In the genomic region with DNA sequence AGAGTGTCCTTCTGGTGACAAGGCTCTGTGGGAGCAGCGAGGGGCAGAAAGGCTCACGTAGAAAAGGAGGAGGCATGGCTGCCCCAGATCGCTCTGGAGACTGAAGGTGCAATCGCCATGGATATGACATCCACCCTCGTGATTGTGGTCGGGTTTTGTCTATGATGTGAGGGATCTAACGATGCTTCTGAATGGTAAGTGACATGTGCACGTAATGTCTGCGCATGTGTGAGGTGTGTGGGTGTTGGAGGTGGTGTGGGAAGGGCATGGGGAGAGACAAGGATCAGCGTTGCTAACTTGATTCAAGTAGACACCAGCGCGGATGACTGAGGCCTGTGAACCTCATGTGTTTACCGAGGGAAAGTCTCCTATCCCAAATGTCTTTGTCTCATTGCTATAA, we compare ENCODE assay signal across 26 cellular contexts. TPM values are rescaled to one million over a fixed set of nuclear protein-coding genes. Genes with fewer than 3 reads are reported as not detected.
"Had no signal": no experiment of that assay in that cellular context is flagged by ENCODE, and none has a peak within 500 bp of the region (broad histone marks: within the 10 kb centered on the region; RNA-seq: fewer than 3 reads in every experiment).

No MANE protein-coding gene starts in this region.

- H3K9ac ChIP-seq: neural progenitor cell, parathyroid adenoma had no signal

- DNase-seq: naive thymus-derived CD4-positive, alpha-beta T cell; natural killer cell; occipital lobe; ovary; psoas muscle; right cardiac atrium; spleen; stimulated activated CD4-positive, alpha-beta T cell treated with anti-CD3 and anti-CD28 coated beads, Interleukin-12 subunit alpha, Interleukin-12 subunit beta, amount 100 ng/mL, for 4 hours; stimulated activated CD4-positive, alpha-beta T cell treated with anti-CD3 and anti-CD28 coated beads, Interleukin-1b, Interleukin-23, amount 100 ng/mL, for 48 hours; stimulated activated CD4-positive, alpha-beta T cell treated with anti-CD3 and anti-CD28 coated beads, Interleukin-2, amount 100 ng/mL, for 48 hours; stimulated activated CD4-positive, alpha-beta T cell treated with anti-CD3 and anti-CD28 coated beads, Interleukin-4, amount 100 ng/mL, for 24 hours; stimulated activated naive B cell treated with anti-CD40 and anti-IgM and Interleukin-4, amounts not matched to agents 10 μg/mL and 1 μg/mL and 100 μg/mL, for 72 hours; stimulated activated naive CD4-positive, alpha-beta T cell treated with Interleukin-2 at 50 U/mL for 16 hours; stomach; thyroid gland; upper lobe of right lung; uterus had no signal

- H3K27ac ChIP-seq: neural progenitor cell, ovary, parathyroid adenoma, psoas muscle, skin epidermis, spleen, stomach, thoracic aorta, thyroid gland, tibial nerve, upper lobe of right lung, uterus had no signal

- H3K4me1 ChIP-seq: neural progenitor cell, parathyroid adenoma, psoas muscle, spleen, stomach, thyroid gland, tibial nerve, upper lobe of right lung, uterus had no signal

- H3K36me3 ChIP-seq: neural progenitor cell, ovary, spleen, stomach, thoracic aorta, thyroid gland, tibial nerve, upper lobe of right lung, uterus had no signal

- H2AFZ ChIP-seq: neural progenitor cell, parathyroid adenoma had no signal

- ATAC-seq: naive thymus-derived CD4-positive, alpha-beta T cell; natural killer cell; psoas muscle; right cardiac atrium; sciatic nerve; stimulated activated effector memory CD8-positive, alpha-beta T cell treated with anti-CD3 and anti-CD28 coated beads, Interleukin-12 subunit alpha, Interleukin-12 subunit beta, amount 100 ng/mL, for 72 hours; stimulated activated naive B cell treated with anti-CD40 and anti-IgM and Interleukin-4, amounts not matched to agents 10 μg/mL and 1 μg/mL and 100 μg/mL, for 72 hours; upper lobe of right lung had no signal

- H3K4me3 ChIP-seq: neural progenitor cell, ovary, psoas muscle, skin epidermis, smooth muscle cell, spleen, stomach, thoracic aorta, thyroid gland, tibial nerve, upper lobe of right lung, uterus had no signal

- H3K4me2 ChIP-seq: neural progenitor cell, smooth muscle cell had no signal

- H3K27me3 ChIP-seq: neural progenitor cell, ovary, thyroid gland, uterus had no signal

- H3K79me2 ChIP-seq: parathyroid adenoma had no signal

- H3K9me3 ChIP-seq: ovary, psoas muscle, spleen, stomach, thoracic aorta, thyroid gland, tibial nerve, upper lobe of right lung, uterus had no signal

RNA-seq across cellular contexts. Expression of a gene that starts 20.2 kb away (rescaled TPM):
- total RNA-seq: naive thymus-derived CD4-positive, alpha-beta T cell; natural killer cell; occipital lobe; ovary; psoas muscle; right cardiac atrium; spleen; stomach; uterus had no signal
- polyA plus RNA-seq: naive thymus-derived CD4-positive, alpha-beta T cell; neural cell; ovary; psoas muscle; spleen had no signal
